In genomic region chr20:4720121-4720976, GRCh38 we compare ENCODE assay signal across 8 cellular contexts. TPM values are rescaled to one million over a fixed set of nuclear protein-coding genes. Genes with fewer than 3 reads are reported as not detected.
DNase-seq lines count a peak whose midpoint lies in the region; ATAC-seq, FAIRE-seq and TF ChIP-seq lines count a peak whose summit lies in the region.

No MANE protein-coding gene starts in this region.

- H3K27ac ChIP-seq in K562 (ENCODE audit: extremely low read depth, low read depth, low read length) (no peak overlapping the region), iPS-18a (ENCODE audit: low read length) (no peak overlapping the region), small intestine (ENCODE audit: low read depth in 1 of 2, low read length in 1 of 2) (peak overlapping the region; percentile 6 to 93)

- no peaks in the 10 kb centered on the region for H3K79me2 ChIP-seq in K562 (ENCODE audit: control insufficient read depth, insufficient read depth, low read length)

- in situ Hi-C loops in K562 (cut with MboI) = no loop called here

- intact Hi-C loops in K562 (cut with micrococcal nuclease) = loop anchor here (1.0 kb wide), 2 partner anchors 106 to 113 kb away; no protein-coding TSS in a partner anchor

- 20% methylated on average over 14 of the region's 15 CpGs for WGBS in K562 (ENCODE audit: insufficient coverage, low coverage, missing lambda C conversion rate)
- 12 to 15% (median 12%) methylated on average over 15 of the region's 15 CpGs for WGBS in small intestine, 3 donors

- no peak for TF ChIP-seq POLR2A in K562 (conservative IDR thresholded peaks at IDR 0.05)

- FAIRE-seq in TTC549 (lab: Jason Lieb, UNC) (peak; percentile 57), K562 (lab: Jason Lieb, UNC) (peak; percentile 86), small intestine (lab: Jason Lieb, UNC) (no peak)

- H3K27me3 ChIP-seq in K562 (ENCODE audit: control insufficient read depth in 2 of 2, insufficient read depth in 2 of 2, low read length in 2 of 2) = peaks cover 4 to 37% of the 10 kb centered on the region in 2 experiments; a peak in 3 of 5 replicates
- H3K27me3 ChIP-seq in iPS-18a (ENCODE audit: control insufficient read depth, insufficient read depth, low read length) = no peaks in the 10 kb centered on the region
- H3K27me3 ChIP-seq in small intestine (ENCODE audit: control insufficient read depth in 2 of 2, insufficient read depth in 2 of 2, low read length in 2 of 2) = no peaks in the 10 kb centered on the region

- POLR2A ChIA-PET in K562 (lab: Yijun Ruan, JAX) = no interaction called here

- H3K4me2 ChIP-seq in K562 (ENCODE audit: insufficient read depth, low read length) = no peak overlapping the region

- ATAC-seq in HG02798 (IDR thresholded peaks at IDR 0.05; ENCODE audit: poor library complexity, unreplicated experiment) (peak; percentile 93), K562 (peak; percentile 89)

- H3K4me3 ChIP-seq in K562 (no peak overlapping the region), iPS-18a (ENCODE audit: low read length) (peak overlapping the region; percentile 19), small intestine (ENCODE audit: low read depth in 1 of 2, low read length in 2 of 2) (no peak overlapping the region)

- no TSS peak for BruUV-seq in K562 (replicated peaks; lab: Mats Ljungman, UMichigan)

- H3K9me1 ChIP-seq in K562 (ENCODE audit: control insufficient read depth, insufficient read depth, low read length) = no peaks in the 10 kb centered on the region

- TF ChIP-seq CTCF in K562 (IDR thresholded peaks at IDR 0.05 in 2 of 3, conservative IDR thresholded peaks at IDR 0.05 in 1 of 3; ENCODE audit: insufficient read depth in 2 of 3, low read depth in 1 of 3, low read length in 3 of 3) = peak; percentile 70 to 84 (median 83)

- DNase-seq in NCI-H446 (lab: John Stamatoyannopoulos, UW) (peak; percentile 62 to 72), NCI-H446 treated with DMSO at 0.1 percent for 48 hours (lab: John Stamatoyannopoulos, UW) (no peak), NCI-H1417 treated with DMSO at 0.1 percent for 48 hours (lab: John Stamatoyannopoulos, UW) (peak; percentile 32), K562 (ENCODE audit: extremely low read depth in 1 of 4, low spot score in 3 of 4) (peak; percentile 63 to 76 (median 65)), small intestine (peak; percentile 63)

- no peaks in the 10 kb centered on the region for H3K4me1 ChIP-seq in K562 (replicated peaks in 1 of 2; ENCODE audit: control insufficient read depth in 2 of 2, insufficient read depth in 2 of 2, low read length in 2 of 2)
- peaks cover 13% of the 10 kb centered on the region for H3K4me1 ChIP-seq in iPS-18a (ENCODE audit: control insufficient read depth, low read depth, low read length)
- H3K4me1 ChIP-seq in small intestine (ENCODE audit: control insufficient read depth in 2 of 2, insufficient read depth in 1 of 2, low read depth in 1 of 2, low read length in 1 of 2) = peaks cover 0 to 3% of the 10 kb centered on the region in 2 donors

- H2AFZ ChIP-seq in K562 (ENCODE audit: low read depth, low read length) = no peak overlapping the region

- peak; percentile 87 to 93 for TF ChIP-seq RAD21 in K562 (CRISPR knock-in tag; conservative IDR thresholded peaks at IDR 0.05 in 1 of 2, IDR thresholded peaks at IDR 0.05 in 1 of 2)

- no peak overlapping the region for H3K9ac ChIP-seq in K562 (ENCODE audit: insufficient read depth in 1 of 2, low read depth in 2 of 2, low read length in 2 of 2)
- H3K9ac ChIP-seq in iPS-18a (ENCODE audit: low read length) = peak overlapping the region; percentile 19

- no peak for TF ChIP-seq EP300 in K562 (IDR thresholded peaks at IDR 0.05; ENCODE audit: low read length)

- H3K9me3 ChIP-seq in K562 (replicated peaks; ENCODE audit: control insufficient read depth, insufficient read depth, low read depth, low read length) = no peaks in the 10 kb centered on the region
- H3K9me3 ChIP-seq in iPS-18a (ENCODE audit: control insufficient read depth, low read depth, low read length) = no peaks in the 10 kb centered on the region
- no peaks in the 10 kb centered on the region for H3K9me3 ChIP-seq in small intestine (ENCODE audit: control insufficient read depth, low read depth)

- H4K20me1 ChIP-seq in K562 (replicated peaks; ENCODE audit: control insufficient read depth, insufficient read depth, low read length) = no peaks in the 10 kb centered on the region

- no peaks in the 10 kb centered on the region for H3K36me3 ChIP-seq in K562 (ENCODE audit: control insufficient read depth, insufficient read depth, low read length)
- no peaks in the 10 kb centered on the region for H3K36me3 ChIP-seq in iPS-18a (ENCODE audit: control insufficient read depth, low read depth, low read length)
- H3K36me3 ChIP-seq in small intestine (ENCODE audit: control insufficient read depth in 2 of 2, insufficient read depth in 2 of 2, low read length in 2 of 2) = no peaks in the 10 kb centered on the region

- CTCF ChIA-PET in K562 (lab: Yijun Ruan, JAX; ENCODE audit: low intra/inter-chr PET ratio) = interaction anchor here (0.8 to 2.4 kb wide), 3 partner anchors 107 to 127 kb away, joined by 3 to 51 read pairs (median 26); no protein-coding TSS in a partner anchor

TF ChIP-seq in K562, 482 proteins besides CTCF, POLR2A, EP300 and RAD21:
- 0 out of 2 replicates have a peak, but pooled peaks have one; percentile 26 for TF ChIP-seq ETV5 (CRISPR knock-in tag; IDR thresholded peaks at IDR 0.05; ENCODE audit: low read depth)
- TF ChIP-seq ZNF239 (CRISPR knock-in tag; IDR thresholded peaks at IDR 0.05) = no peak
- TF ChIP-seq ARID2 (IDR thresholded peaks at IDR 0.05) = peak; percentile 87
- no peak for TF ChIP-seq ZNF551 (CRISPR knock-in tag; IDR thresholded peaks at IDR 0.05)
- TF ChIP-seq, protein P1, sequence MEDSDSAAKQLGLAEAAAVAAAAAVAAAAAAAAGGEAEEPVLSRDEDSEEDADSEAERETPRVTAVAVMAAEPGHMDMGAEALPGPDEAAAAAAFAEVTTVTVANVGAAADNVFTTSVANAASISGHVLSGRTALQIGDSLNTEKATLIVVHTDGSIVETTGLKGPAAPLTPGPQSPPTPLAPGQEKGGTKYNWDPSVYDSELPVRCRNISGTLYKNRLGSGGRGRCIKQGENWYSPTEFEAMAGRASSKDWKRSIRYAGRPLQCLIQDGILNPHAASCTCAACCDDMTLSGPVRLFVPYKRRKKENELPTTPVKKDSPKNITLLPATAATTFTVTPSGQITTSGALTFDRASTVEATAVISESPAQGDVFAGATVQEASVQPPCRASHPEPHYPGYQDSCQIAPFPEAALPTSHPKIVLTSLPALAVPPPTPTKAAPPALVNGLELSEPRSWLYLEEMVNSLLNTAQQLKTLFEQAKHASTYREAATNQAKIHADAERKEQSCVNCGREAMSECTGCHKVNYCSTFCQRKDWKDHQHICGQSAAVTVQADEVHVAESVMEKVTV (CRISPR knock-in tag; IDR thresholded peaks at IDR 0.05) = peak; percentile 81
- TF ChIP-seq CC2D1A (IDR thresholded peaks at IDR 0.05) = peak; percentile 52; the same call in 1 of the 2 replicates
- peak in 1 of 3 experiments; percentile 51 for TF ChIP-seq YY1 (IDR thresholded peaks at IDR 0.05; ENCODE audit: borderline replicate concordance in 1 of 3, control insufficient read depth in 1 of 3, extremely low read depth in 1 of 3, insufficient read depth in 3 of 3, insufficient read length in 1 of 3, insufficient replicate concordance in 2 of 3, low read depth in 1 of 3, low read length in 2 of 3)
- peak; percentile 81; the same call in 1 of the 2 replicates for TF ChIP-seq STAG1 (CRISPR knock-in tag; IDR thresholded peaks at IDR 0.05; ENCODE audit: borderline replicate concordance)
- TF ChIP-seq SMC3 (conservative IDR thresholded peaks at IDR 0.05; ENCODE audit: insufficient read depth, low read depth, low read length) = peak; percentile 95

RNA-seq across cellular contexts. Expression of gene PRND, which starts 1.4 kb away (rescaled TPM):
- not detected in 2 replicates for total RNA-seq in K562 (2011; cell fraction: chromatin; rRNA removed; ENCODE audit: low replicate concordance)
- not detected in 2 replicates for total RNA-seq in K562 (2011; cell fraction: nucleolus; rRNA removed)
- total RNA-seq in K562 (2011; cell fraction: nucleoplasm; rRNA removed) = not detected in 2 replicates
- total RNA-seq in K562 (2014; rRNA removed) (not detected in 2 replicates), K562 (2014; rRNA removed; fragmentation: Illumina TruSeq; extraction: Trizol) (not detected in 2 replicates), K562 (2015; rRNA removed; fragmentation: Illumina TruSeq; extraction: Trizol) (not detected in 2 replicates), K562 (2021) (not detected in 2 replicates)
- polyA plus RNA-seq in K562 (2011; rRNA removed) (not detected in 2 replicates), K562 (2014; fragmentation: Illumina TruSeq; extraction: Trizol) (not detected in 2 replicates), K562 (2014; fragmentation: Nextera tagmentation; extraction: Ambion mirVana) (not detected), K562 (2014; rRNA removed) (not detected in 2 replicates), small intestine (not detected)
- not detected in 2 replicates for polyA plus RNA-seq in K562 (2011; cell fraction: cytosol; rRNA removed)
- not detected in 2 replicates for polyA plus RNA-seq in K562 (2011; cell fraction: nucleus; rRNA removed)
- not detected in 2 replicates for polyA plus RNA-seq in K562 (2012)
- polyA minus RNA-seq in K562 (2011; rRNA and poly(A)+ RNA removed) = not detected in 2 replicates
- not detected in 2 replicates for polyA minus RNA-seq in K562 (2011; cell fraction: cytosol; rRNA and poly(A)+ RNA removed)
- not detected in 2 replicates for polyA minus RNA-seq in K562 (2011; cell fraction: nucleus; rRNA and poly(A)+ RNA removed)

RNA-seq across cellular contexts. Expression of gene PRNP, which starts 34.1 kb away (rescaled TPM):
- 21.4 and 25.0 TPM in 2 replicates for total RNA-seq in K562 (2011; cell fraction: chromatin; rRNA removed; ENCODE audit: low replicate concordance)
- total RNA-seq in K562 (2011; cell fraction: nucleolus; rRNA removed) = 34.3 and 42.7 TPM in 2 replicates
- total RNA-seq in K562 (2011; cell fraction: nucleoplasm; rRNA removed) = 32.1 and 39.8 TPM in 2 replicates
- total RNA-seq in K562 (2014; rRNA removed) (19.1 and 19.3 TPM in 2 replicates), K562 (2014; rRNA removed; fragmentation: Illumina TruSeq; extraction: Trizol) (23.2 and 25.3 TPM in 2 replicates), K562 (2015; rRNA removed; fragmentation: Illumina TruSeq; extraction: Trizol) (15.3 and 16.3 TPM in 2 replicates), K562 (2021) (20.6 and 22.0 TPM in 2 replicates)
- polyA plus RNA-seq in K562 (2011; rRNA removed) (30.4 and 47.9 TPM in 2 replicates), K562 (2014; fragmentation: Illumina TruSeq; extraction: Trizol) (26.2 and 30.3 TPM in 2 replicates), K562 (2014; fragmentation: Nextera tagmentation; extraction: Ambion mirVana) (1 to 10 TPM; 7.5 to 8.1 TPM), K562 (2014; rRNA removed) (24.0 and 25.5 TPM in 2 replicates), small intestine (10 to 100 TPM in 2 of 3 donors, 1 to 10 TPM in 1; 6.0 to 39.8 (median 13.0) TPM)
- 32.2 and 37.3 TPM in 2 replicates for polyA plus RNA-seq in K562 (2011; cell fraction: cytosol; rRNA removed)
- 17.5 and 25.7 TPM in 2 replicates for polyA plus RNA-seq in K562 (2011; cell fraction: nucleus; rRNA removed)
- 17.7 and 35.2 TPM in 2 replicates for polyA plus RNA-seq in K562 (2012)
- 33.1 and 42.5 TPM in 2 replicates for polyA minus RNA-seq in K562 (2011; rRNA and poly(A)+ RNA removed)
- polyA minus RNA-seq in K562 (2011; cell fraction: cytosol; rRNA and poly(A)+ RNA removed) = 17.5 and 28.5 TPM in 2 replicates
- polyA minus RNA-seq in K562 (2011; cell fraction: nucleus; rRNA and poly(A)+ RNA removed) = 5.8 and 15.0 TPM in 2 replicates

Comparison
In these comparisons a context has a peak if more than half of its experiments do, and no peak if none do; other contexts are left out.
1. H3K27ac ChIP-seq: peak in small intestine (2 of 2); none in K562 (single experiment) and iPS-18a (single experiment).